In genomic region chr3:197309528-197310361, GRCh38 we compare ENCODE assay signal across 10 cellular contexts. TPM values are rescaled to one million over a fixed set of nuclear protein-coding genes. Genes with fewer than 3 reads are reported as not detected.
DNase-seq lines count a peak whose midpoint lies in the region; ATAC-seq, FAIRE-seq and TF ChIP-seq lines count a peak whose summit lies in the region.
"Had no signal": no experiment of that assay in that cellular context is flagged by ENCODE, and none has a peak within 500 bp of the region (broad histone marks: within the 10 kb centered on the region; RNA-seq: fewer than 3 reads in every experiment).

No MANE protein-coding gene starts in this region.

- no peak overlapping the region for H3K4me3 ChIP-seq in OCI-LY3 (ENCODE audit: low read length)
- no peak overlapping the region for H3K4me3 ChIP-seq in epithelial cell of esophagus (ENCODE audit: low read length)
- H3K4me3 ChIP-seq in pancreas: no peak overlapping the region
- no peak overlapping the region for H3K4me3 ChIP-seq in colonic mucosa
- H3K4me3 ChIP-seq: sigmoid colon had no signal

- no peak for FAIRE-seq in pancreas (lab: Jason Lieb, UNC)

- H3K27me3 ChIP-seq in OCI-LY3 (ENCODE audit: low read depth, low read length): 0 out of 2 replicates have a peak, but pooled peaks cover 6% of the 10 kb centered on the region
- H3K27me3 ChIP-seq in pancreas: no peaks in the 10 kb centered on the region
- H3K27me3 ChIP-seq in colonic mucosa: no peaks in the 10 kb centered on the region
- H3K27me3 ChIP-seq: sigmoid colon had no signal

- intact Hi-C loops in pancreas (cut with DNase I) (no loop called here), colonic mucosa (cut with DNase I) (no loop called here)

- H3K27ac ChIP-seq in OCI-LY3 (ENCODE audit: low read length) (no peak overlapping the region), pancreas (no peak overlapping the region), colonic mucosa (no peak overlapping the region)

- TF ChIP-seq CTCF in OCI-LY3 (IDR thresholded peaks at IDR 0.05; ENCODE audit: low read depth, low read length) (no peak), epithelial cell of esophagus (IDR thresholded peaks at IDR 0.05; ENCODE audit: insufficient read depth, low read depth, low read length, missing control alignments) (no peak), pancreas (IDR thresholded peaks at IDR 0.05) (no peak), colonic mucosa (IDR thresholded peaks at IDR 0.05) (no peak)

- peak overlapping the region; percentile 29 for H3K4me2 ChIP-seq in OCI-LY3 (ENCODE audit: low read length)

- H3K9me3 ChIP-seq in OCI-LY3 (ENCODE audit: insufficient read depth, low read length): no peaks in the 10 kb centered on the region
- H3K9me3 ChIP-seq in pancreas: no peaks in the 10 kb centered on the region
- no peaks in the 10 kb centered on the region for H3K9me3 ChIP-seq in colonic mucosa
- H3K9me3 ChIP-seq: sigmoid colon had no signal

- H2AFZ ChIP-seq in OCI-LY3 (ENCODE audit: low read depth, low read length): no peak overlapping the region

- no peaks in the 10 kb centered on the region for H3K36me3 ChIP-seq in OCI-LY3 (replicated peaks; ENCODE audit: low read depth, low read length)
- H3K36me3 ChIP-seq in pancreas: no peaks in the 10 kb centered on the region
- H3K36me3 ChIP-seq in colonic mucosa: no peaks in the 10 kb centered on the region
- H3K36me3 ChIP-seq: sigmoid colon had no signal

- 57 to 62% methylated on average over 5 of the region's 5 CpGs for WGBS in pancreas, 2 donors

- no peaks in the 10 kb centered on the region for H3K79me2 ChIP-seq in OCI-LY3 (ENCODE audit: low read length)

- H4K20me1 ChIP-seq in OCI-LY3 (ENCODE audit: insufficient read depth, low read length): no peaks in the 10 kb centered on the region

- DNase-seq in EL (peak; percentile 94), epithelial cell of esophagus (ENCODE audit: low read depth) (peak; percentile 64), pancreas (no peak), colonic mucosa (no peak)
- no peak for DNase-seq in NK-92 treated with Interleukin-12 subunit alpha and Interleukin-12 subunit beta, amount 100 ng/mL, for 24 hours (lab: John Stamatoyannopoulos, UW)
- no peak for DNase-seq in activated naive CD4-positive, alpha-beta T cell treated with Interleukin-2 at 50 U/mL for 16 hours
- DNase-seq: NCI-H2227 treated with DMSO at 0.1 percent for 48 hours, sigmoid colon had no signal

- H3K9ac ChIP-seq in OCI-LY3 (ENCODE audit: low read length) (no peak overlapping the region), colonic mucosa (ENCODE audit: low read depth in 2 of 2, low read length in 2 of 2) (no peak overlapping the region)

- ATAC-seq in pancreas (peak in 3 of 4 donors; percentile 60 to 82 (median 65)), GM19463 (IDR thresholded peaks at IDR 0.05; ENCODE audit: unreplicated experiment) (no peak)

- H3K4me1 ChIP-seq in OCI-LY3 (ENCODE audit: low read length): peaks cover 20% of the 10 kb centered on the region
- H3K4me1 ChIP-seq in pancreas: peaks cover 0 to 8% (median 0%) of the 10 kb centered on the region in 3 donors
- H3K4me1 ChIP-seq in colonic mucosa: no peaks in the 10 kb centered on the region
- H3K4me1 ChIP-seq: sigmoid colon had no signal

RNA-seq across cellular contexts. Expression of gene DLG1, which starts 11.3 kb away (rescaled TPM):
- total RNA-seq in pancreas (10 to 100 TPM; 21.3 to 47.9 (median 35.0) TPM), colonic mucosa (100 to 1,000 TPM; 115 to 124 TPM)
- 10 to 100 TPM; 15.9 to 20.5 TPM for polyA plus RNA-seq in pancreas

Comparison
In these comparisons a context has a peak if more than half of its experiments do, and no peak if none do; other contexts are left out.
1. DNase-seq: peak in EL (single experiment) and epithelial cell of esophagus (single experiment); none in pancreas (0 of 6), colonic mucosa (single experiment), NK-92 treated with Interleukin-12 subunit alpha and Interleukin-12 subunit beta, amount 100 ng/mL, for 24 hours (single experiment) and activated naive CD4-positive, alpha-beta T cell treated with Interleukin-2 at 50 U/mL for 16 hours (single experiment).